22 cellular contexts compared by ENCODE assay signal in genomic region chr2:25608718-25609117, GRCh38.
DNase-seq lines count a peak whose midpoint lies in the region; ATAC-seq and TF ChIP-seq lines count a peak whose summit lies in the region.
"Had no signal": no experiment of that assay in that cellular context is flagged by ENCODE, and none has a peak within 500 bp of the region (broad histone marks: within the 10 kb centered on the region; RNA-seq: fewer than 3 reads in every experiment).

No MANE protein-coding gene starts in this region.

- no peak for TF ChIP-seq CTCF in CD8-positive, alpha-beta T cell (IDR thresholded peaks at IDR 0.05)

- POLR2A ChIA-PET in CD8-positive, alpha-beta T cell (lab: Charles Lee): no interaction called here

- H3K36me3 Mint-ChIP-seq in CD8-positive, alpha-beta T cell: peaks cover 2% of the 10 kb centered on the region
- H3K36me3 Mint-ChIP-seq in activated T-helper 17 cell treated with anti-CD3 and anti-CD28 coated beads, Interleukin-2, amount 50 U/mL, for 72 hours (ENCODE audit: low read depth): no peaks in the 10 kb centered on the region
- H3K36me3 Mint-ChIP-seq in memory B cell: peaks cover 3% of the 10 kb centered on the region

- H3K27ac Mint-ChIP-seq in CD8-positive, alpha-beta T cell: peak overlapping the region; percentile 14
- peak overlapping the region; percentile 14 for H3K27ac Mint-ChIP-seq in activated T-helper 17 cell treated with anti-CD3 and anti-CD28 coated beads, Interleukin-2, amount 50 U/mL, for 72 hours
- peak overlapping the region; percentile 88 for H3K27ac Mint-ChIP-seq in memory B cell
- H3K27ac Mint-ChIP-seq: GM23338 had no signal

- intact Hi-C loops in CD8-positive, alpha-beta T cell (cut with DNase I, micrococcal nuclease): loop anchor here in 1 of 2 experiments (5.0 kb wide), 1 partner anchor 244 kb away; no protein-coding TSS in a partner anchor

- H3K4me1 ChIP-seq in CD8-positive, alpha-beta T cell (ENCODE audit: insufficient read depth, low read length): no peaks in the 10 kb centered on the region
- H3K4me1 ChIP-seq: HAP-1 had no signal

- peaks cover 2% of the 10 kb centered on the region for H3K4me1 Mint-ChIP-seq in CD8-positive, alpha-beta T cell (ENCODE audit: low read depth)
- peaks cover 4% of the 10 kb centered on the region for H3K4me1 Mint-ChIP-seq in activated T-helper 17 cell treated with anti-CD3 and anti-CD28 coated beads, Interleukin-2, amount 50 U/mL, for 72 hours
- peaks cover 3% of the 10 kb centered on the region for H3K4me1 Mint-ChIP-seq in memory B cell

- H3K36me3 ChIP-seq in CD8-positive, alpha-beta T cell (ENCODE audit: insufficient read depth, low read length): no peaks in the 10 kb centered on the region
- H3K36me3 ChIP-seq: HAP-1 had no signal

- H3K27me3 ChIP-seq in CD8-positive, alpha-beta T cell (ENCODE audit: insufficient read depth, low read length): no peaks in the 10 kb centered on the region
- H3K27me3 ChIP-seq: BLaER1 treated with 17β-estradiol and CSF1 and Interleukin-3, amounts not matched to agents 10 nM and 100 nM had no signal

- H3K27ac ChIP-seq in CD8-positive, alpha-beta T cell (ENCODE audit: low read depth, low read length): no peak overlapping the region
- H3K27ac ChIP-seq: BLaER1 treated with 17β-estradiol and CSF1 and Interleukin-3, amounts not matched to agents 10 nM and 100 nM had no signal

- DNase-seq in CD8-positive, alpha-beta T cell: no peak
- DNase-seq in memory B cell (ENCODE audit: low spot score in 2 of 2): no peak
- DNase-seq in superior temporal gyrus (ENCODE audit: extremely low spot score): peak; percentile 8
- DNase-seq in activated CD8-positive, alpha-beta memory T cell treated with anti-CD3 and anti-CD28 coated beads for 24 hours: no peak
- DNase-seq in iPS-NIHi11 (ENCODE audit: low spot score): no peak
- no peak for DNase-seq in GM19238 (ENCODE audit: insufficient read length, low spot score)
- DNase-seq: CD8-positive, alpha-beta memory T cell; DMS79; MM.1S; NCI-H1048; NCI-H1417 treated with DMSO at 0.1 percent for 48 hours; NCI-H187; NCI-H446; NCI-H526 treated with DMSO at 0.1 percent for 48 hours; OCI-M1; Right ventricle myocardium superior had no signal

- H3K27me3 Mint-ChIP-seq in CD8-positive, alpha-beta T cell (ENCODE audit: low read depth): no peaks in the 10 kb centered on the region
- no peaks in the 10 kb centered on the region for H3K27me3 Mint-ChIP-seq in activated T-helper 17 cell treated with anti-CD3 and anti-CD28 coated beads, Interleukin-2, amount 50 U/mL, for 72 hours
- H3K27me3 Mint-ChIP-seq in memory B cell: no peaks in the 10 kb centered on the region
- H3K27me3 Mint-ChIP-seq: CD8-positive, alpha-beta memory T cell had no signal

- no peaks in the 10 kb centered on the region for H3K9me3 ChIP-seq in CD8-positive, alpha-beta T cell (ENCODE audit: low read length)
- H3K9me3 ChIP-seq: BLaER1 treated with 17β-estradiol and CSF1 and Interleukin-3, amounts not matched to agents 10 nM and 100 nM; HAP-1 had no signal

- no peak overlapping the region for H3K4me3 Mint-ChIP-seq in CD8-positive, alpha-beta T cell
- H3K4me3 Mint-ChIP-seq in activated T-helper 17 cell treated with anti-CD3 and anti-CD28 coated beads, Interleukin-2, amount 50 U/mL, for 72 hours: no peak overlapping the region
- no peak overlapping the region for H3K4me3 Mint-ChIP-seq in memory B cell
- H3K4me3 Mint-ChIP-seq: CD8-positive, alpha-beta memory T cell; GM23338 had no signal

- ATAC-seq in CD8-positive, alpha-beta T cell: no peak
- ATAC-seq in activated T-helper 17 cell treated with anti-CD3 and anti-CD28 coated beads, Interleukin-2, amount 50 U/mL, for 72 hours (replicated peaks): no peak
- no peak for ATAC-seq in memory B cell (ENCODE audit: low read depth)
- ATAC-seq: GM12878, GM23338, K562 had no signal

- CTCF ChIA-PET in CD8-positive, alpha-beta T cell (lab: Charles Lee): interaction anchor here (1.1 to 8.9 kb wide), 5 partner anchors 9 to 91 kb away, joined by 3 to 163 read pairs (median 4); no protein-coding TSS in a partner anchor

- H3K9me3 Mint-ChIP-seq in CD8-positive, alpha-beta T cell: no peaks in the 10 kb centered on the region
- no peaks in the 10 kb centered on the region for H3K9me3 Mint-ChIP-seq in activated T-helper 17 cell treated with anti-CD3 and anti-CD28 coated beads, Interleukin-2, amount 50 U/mL, for 72 hours
- no peaks in the 10 kb centered on the region for H3K9me3 Mint-ChIP-seq in memory B cell
- H3K9me3 Mint-ChIP-seq: CD8-positive, alpha-beta memory T cell; GM23338 had no signal

- H3K4me3 ChIP-seq in CD8-positive, alpha-beta T cell (ENCODE audit: low read depth, low read length): no peak overlapping the region
- H3K4me3 ChIP-seq: BLaER1 treated with 17β-estradiol and CSF1 and Interleukin-3, amounts not matched to agents 10 nM and 100 nM; GM12878; GM23338; HAP-1; K562 had no signal

Comparison
In these comparisons a context has a peak if more than half of its experiments do, and no peak if none do; other contexts are left out.
1. H3K27ac Mint-ChIP-seq: peak in every context shown above with its lines; median percentile 88 in memory B cell; 14 in CD8-positive, alpha-beta T cell; 14 in activated T-helper 17 cell treated with anti-CD3 and anti-CD28 coated beads, Interleukin-2, amount 50 U/mL, for 72 hours.